Comparison of ENCODE assay signal across 19 cellular contexts in genomic region chr7:32564542-32564941, GRCh38.
DNase-seq lines count a peak whose midpoint lies in the region; ATAC-seq and TF ChIP-seq lines count a peak whose summit lies in the region.
"Had no signal": no experiment of that assay in that cellular context is flagged by ENCODE, and none has a peak within 500 bp of the region (broad histone marks: within the 10 kb centered on the region; RNA-seq: fewer than 3 reads in every experiment).

No MANE protein-coding gene starts in this region.

- peaks cover 12% of the 10 kb centered on the region for H3K4me1 Mint-ChIP-seq in endothelial cell (ENCODE audit: unreplicated experiment)

- peaks cover 15% of the 10 kb centered on the region for H3K36me3 Mint-ChIP-seq in endothelial cell (ENCODE audit: low read depth, unreplicated experiment)

- no peaks in the 10 kb centered on the region for H3K27me3 ChIP-seq in BLaER1 treated with 17β-estradiol and CSF1 and Interleukin-3, amounts not matched to agents 10 nM and 100 nM
- no peaks in the 10 kb centered on the region for H3K27me3 ChIP-seq in dorsolateral prefrontal cortex
- H3K27me3 ChIP-seq: Peyer's patch had no signal

- DNase-seq in Kasumi-1 (lab: John Stamatoyannopoulos, UW) (peak; percentile 90 to 91), endothelial cell (ENCODE audit: low spot score) (peak; percentile 10), myocyte (ENCODE audit: low read depth) (peak; percentile 89), NCI-H526 (lab: John Stamatoyannopoulos, UW) (no peak), dorsolateral prefrontal cortex (no peak)
- DNase-seq: activated CD8-positive, alpha-beta memory T cell treated with anti-CD3 and anti-CD28 coated beads for 24 hours; DND-41; head of caudate nucleus; HFFc6; NCI-H1048; NCI-H2081 treated with DMSO at 0.1 percent for 48 hours; NCI-H774; Peyer's patch; trophoblast cell had no signal

- intact Hi-C loops in dorsolateral prefrontal cortex (cut with DNase I) = no loop called here

- no peak overlapping the region for H3K4me3 Mint-ChIP-seq in endothelial cell (ENCODE audit: unreplicated experiment)
- H3K4me3 Mint-ChIP-seq: activated T-helper 17 cell treated with anti-CD3 and anti-CD28 coated beads, Interleukin-2, amount 50 U/mL, for 72 hours; HFFc6 had no signal

- TF ChIP-seq CTCF in endothelial cell (IDR thresholded peaks at IDR 0.05; ENCODE audit: unreplicated experiment) (no peak), dorsolateral prefrontal cortex (IDR thresholded peaks at IDR 0.05 in 54 of 56, conservative IDR thresholded peaks at IDR 0.05 in 2 of 56; ENCODE audit: low read depth in 1 of 56, partially characterized antibody in 56 of 56) (no peak)

- no peak overlapping the region for H3K4me3 ChIP-seq in BLaER1 treated with 17β-estradiol and CSF1 and Interleukin-3, amounts not matched to agents 10 nM and 100 nM
- H3K4me3 ChIP-seq in dorsolateral prefrontal cortex = no peak overlapping the region
- H3K4me3 ChIP-seq: Peyer's patch, smooth muscle cell had no signal

- H3K4me1 ChIP-seq in BLaER1 treated with 17β-estradiol and CSF1 and Interleukin-3, amounts not matched to agents 10 nM and 100 nM = peaks cover 8 to 15% (median 11%) of the 10 kb centered on the region in 10 experiments; a peak in 18 of 20 replicates

- H3K9me3 ChIP-seq in BLaER1 treated with 17β-estradiol and CSF1 and Interleukin-3, amounts not matched to agents 10 nM and 100 nM (replicated peaks in 1 of 11) = no peaks in the 10 kb centered on the region
- H3K9me3 ChIP-seq: Peyer's patch had no signal

- H3K4me2 ChIP-seq in BLaER1 treated with 17β-estradiol and CSF1 and Interleukin-3, amounts not matched to agents 10 nM and 100 nM = peak overlapping the region in 8 of 11 experiments; percentile 17 to 44 (median 26); a peak in 12 of 22 replicates
- H3K4me2 ChIP-seq: smooth muscle cell had no signal

- H3K27me3 Mint-ChIP-seq in endothelial cell (ENCODE audit: unreplicated experiment) = no peaks in the 10 kb centered on the region
- H3K27me3 Mint-ChIP-seq: activated T-helper 17 cell treated with anti-CD3 and anti-CD28 coated beads, Interleukin-2, amount 50 U/mL, for 72 hours had no signal

- peaks cover 0 to 77% (median 0%) of the 10 kb centered on the region in 11 experiments; a peak in 8 of 22 replicates for H4K20me1 ChIP-seq in BLaER1 treated with 17β-estradiol and CSF1 and Interleukin-3, amounts not matched to agents 10 nM and 100 nM

- H3K9ac ChIP-seq in BLaER1 treated with 17β-estradiol and CSF1 and Interleukin-3, amounts not matched to agents 10 nM and 100 nM = no peak overlapping the region

- peaks cover 44 to 81% (median 60%) of the 10 kb centered on the region in 11 experiments for H3K36me3 ChIP-seq in BLaER1 treated with 17β-estradiol and CSF1 and Interleukin-3, amounts not matched to agents 10 nM and 100 nM

- no peak for ATAC-seq in GM18867 (IDR thresholded peaks at IDR 0.05; ENCODE audit: unreplicated experiment)
- ATAC-seq: activated T-helper 17 cell treated with anti-CD3 and anti-CD28 coated beads, Interleukin-2, amount 50 U/mL, for 72 hours had no signal

- peak overlapping the region; percentile 32 for H3K27ac Mint-ChIP-seq in endothelial cell (ENCODE audit: unreplicated experiment)
- H3K27ac Mint-ChIP-seq: activated T-helper 17 cell treated with anti-CD3 and anti-CD28 coated beads, Interleukin-2, amount 50 U/mL, for 72 hours; HFFc6 had no signal

- no peak overlapping the region for H3K27ac ChIP-seq in BLaER1 treated with 17β-estradiol and CSF1 and Interleukin-3, amounts not matched to agents 10 nM and 100 nM
- peak overlapping the region in 5 of 59 donors; percentile 2 to 59 (median 20) for H3K27ac ChIP-seq in dorsolateral prefrontal cortex
- H3K27ac ChIP-seq: C4-2B, Peyer's patch had no signal

- no peaks in the 10 kb centered on the region for H3K9me3 Mint-ChIP-seq in endothelial cell (ENCODE audit: unreplicated experiment)
- H3K9me3 Mint-ChIP-seq: activated T-helper 17 cell treated with anti-CD3 and anti-CD28 coated beads, Interleukin-2, amount 50 U/mL, for 72 hours; HFFc6 had no signal

Comparison
In these comparisons a context has a peak if more than half of its experiments do, and no peak if none do; other contexts are left out.
1. DNase-seq: peak in Kasumi-1 (2 of 2), endothelial cell (single experiment) and myocyte (single experiment); none in NCI-H526 (0 of 2) and dorsolateral prefrontal cortex (0 of 10).